Comparison of ENCODE assay signal across 8 cellular contexts in the genomic region with DNA sequence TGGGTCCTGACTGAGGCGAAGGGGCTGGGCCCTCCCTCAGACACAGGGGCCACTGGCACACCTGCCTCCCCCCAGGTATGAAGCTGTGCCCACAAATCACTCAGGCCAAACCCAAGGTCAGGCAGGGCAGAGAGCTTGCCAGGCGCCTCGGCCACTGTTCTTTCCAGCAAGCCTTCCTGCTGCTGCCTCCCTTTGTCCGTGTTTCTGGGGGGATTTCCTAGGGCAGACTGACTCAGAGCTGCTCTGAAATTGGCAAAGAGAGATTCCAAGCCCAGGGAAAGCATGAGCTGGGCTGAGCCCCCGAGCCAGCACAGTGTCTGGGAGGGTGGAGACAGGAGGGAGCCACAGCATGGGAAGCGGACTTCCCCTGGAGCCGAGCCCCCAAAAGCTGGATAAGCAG. TPM values are rescaled to one million over a fixed set of nuclear protein-coding genes. Genes with fewer than 3 reads are reported as not detected.
DNase-seq lines count a peak whose midpoint lies in the region; ATAC-seq and TF ChIP-seq lines count a peak whose summit lies in the region.

No MANE protein-coding gene starts in this region.

- H3K4me1 ChIP-seq in SK-N-SH (ENCODE audit: control insufficient read depth in 1 of 2, insufficient read depth in 2 of 2, low read depth in 1 of 2, low read length in 1 of 2) (peaks cover 43 to 78% of the 10 kb centered on the region in 2 experiments), esophagus muscularis mucosa (peaks cover 90 to 92% (median 90%) of the 10 kb centered on the region in 4 donors), upper lobe of right lung (peaks cover 73% of the 10 kb centered on the region)

- no peaks in the 10 kb centered on the region for H3K27me3 ChIP-seq in SK-N-SH (ENCODE audit: insufficient read depth)
- H3K27me3 ChIP-seq in esophagus muscularis mucosa: no peaks in the 10 kb centered on the region
- no peaks in the 10 kb centered on the region for H3K27me3 ChIP-seq in upper lobe of right lung

- H3K4me3 ChIP-seq in SK-N-SH (ENCODE audit: low read depth in 2 of 2, low read length in 1 of 2) (no peak overlapping the region), esophagus muscularis mucosa (peak overlapping the region in 1 of 4 donors; percentile 0), upper lobe of right lung (no peak overlapping the region)

- no peaks in the 10 kb centered on the region for H3K9me2 ChIP-seq in SK-N-SH

- CTCF ChIA-PET in SK-N-SH (lab: Yijun Ruan, JAX): interaction anchor here (0.8 to 2.6 kb wide), 5 partner anchors 10 to 129 kb away, joined by 3 to 12 read pairs (median 3); no protein-coding TSS in a partner anchor

- DNase-seq in SK-N-SH (no peak), esophagus muscularis mucosa (ENCODE audit: extremely low spot score) (no peak), myocyte (ENCODE audit: low read depth) (peak; percentile 69), upper lobe of right lung (peak; percentile 61), NCI-H2196 treated with DMSO at 0.1 percent for 48 hours (lab: John Stamatoyannopoulos, UW; ENCODE audit: unreplicated experiment) (no peak), NCI-H1105 treated with DMSO at 0.1 percent for 48 hours (lab: John Stamatoyannopoulos, UW) (no peak), T-helper 1 cell (no peak)
- DNase-seq in stimulated activated CD4-positive, alpha-beta T cell treated with anti-CD3 and anti-CD28 coated beads, Interleukin-15, amount 100 ng/mL, for 24 hours: no peak

- peaks cover 26% of the 10 kb centered on the region for H3F3A ChIP-seq in SK-N-SH (replicated peaks; ENCODE audit: insufficient read depth)

- no peak for TF ChIP-seq EP300 in SK-N-SH (IDR thresholded peaks at IDR 0.05; ENCODE audit: borderline replicate concordance in 1 of 2, low read depth in 1 of 2, low read length in 1 of 2)
- no peak for TF ChIP-seq EP300 in esophagus muscularis mucosa (IDR thresholded peaks at IDR 0.05)

- H3K79me2 ChIP-seq in SK-N-SH (ENCODE audit: insufficient read depth): no peaks in the 10 kb centered on the region

- H4K20me1 ChIP-seq in SK-N-SH (ENCODE audit: insufficient read depth): no peaks in the 10 kb centered on the region

- H3K9ac ChIP-seq in SK-N-SH: peak overlapping the region; percentile 49

- intact Hi-C loops in esophagus muscularis mucosa (cut with DNase I) (no loop called here), upper lobe of right lung (cut with DNase I) (no loop called here)

- POLR2A ChIA-PET in SK-N-SH (lab: Yijun Ruan, JAX): interaction anchor here (0.9 kb wide), 1 partner anchor 44 kb away, joined by 3 read pairs; no protein-coding TSS in a partner anchor

- peak overlapping the region; percentile 62 for H3K4me2 ChIP-seq in SK-N-SH

- no peaks in the 10 kb centered on the region for H3K9me3 ChIP-seq in SK-N-SH
- no peaks in the 10 kb centered on the region for H3K9me3 ChIP-seq in esophagus muscularis mucosa
- no peaks in the 10 kb centered on the region for H3K9me3 ChIP-seq in upper lobe of right lung

- TF ChIP-seq RAD21 in SK-N-SH (IDR thresholded peaks at IDR 0.05; ENCODE audit: low read length): no peak

- ATAC-seq in upper lobe of right lung: no peak

- no peak overlapping the region for H2AFZ ChIP-seq in SK-N-SH (ENCODE audit: low read depth)

- WGBS in SK-N-SH (ENCODE audit: low lambda C conversion rate): 22% methylated on average over 5 of the region's 7 CpGs
- WGBS in esophagus muscularis mucosa: 10% methylated on average over 2 of the region's 7 CpGs

- TF ChIP-seq CTCF in SK-N-SH (IDR thresholded peaks at IDR 0.05): no peak
- no peak for TF ChIP-seq CTCF in esophagus muscularis mucosa (IDR thresholded peaks at IDR 0.05)
- TF ChIP-seq CTCF in upper lobe of right lung (IDR thresholded peaks at IDR 0.05): no peak

- TF ChIP-seq POLR2A in esophagus muscularis mucosa (IDR thresholded peaks at IDR 0.05; ENCODE audit: low read depth): no peak

- H3K27ac ChIP-seq in SK-N-SH (ENCODE audit: low read depth in 2 of 2, low read length in 1 of 2) (peak overlapping the region in 1 of 2 experiments; percentile 98; a peak in 3 of 4 replicates), esophagus muscularis mucosa (replicated peaks in 1 of 4) (peak overlapping the region; percentile 90 to 97 (median 96)), upper lobe of right lung (peak overlapping the region; percentile 97)

- H3K36me3 ChIP-seq in SK-N-SH (replicated peaks in 1 of 2; ENCODE audit: control insufficient read depth in 1 of 2, insufficient read depth in 2 of 2, low read length in 1 of 2): peaks cover 0 to 3% of the 10 kb centered on the region in 2 experiments
- peaks cover 0 to 5% (median 2%) of the 10 kb centered on the region in 4 donors for H3K36me3 ChIP-seq in esophagus muscularis mucosa
- no peaks in the 10 kb centered on the region for H3K36me3 ChIP-seq in upper lobe of right lung

TF ChIP-seq in SK-N-SH, 30 proteins besides CTCF, POLR2A, EP300 and RAD21 (continues in another document):
- TF ChIP-seq, protein P1, sequence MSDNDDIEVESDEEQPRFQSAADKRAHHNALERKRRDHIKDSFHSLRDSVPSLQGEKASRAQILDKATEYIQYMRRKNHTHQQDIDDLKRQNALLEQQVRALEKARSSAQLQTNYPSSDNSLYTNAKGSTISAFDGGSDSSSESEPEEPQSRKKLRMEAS (IDR thresholded peaks at IDR 0.05; ENCODE audit: low read depth): no peak; the same call in 1 of the 2 replicates
- TF ChIP-seq REST (IDR thresholded peaks at IDR 0.05; ENCODE audit: low read depth, low read length) (no peak), IRF3 (IDR thresholded peaks at IDR 0.05; ENCODE audit: low read depth, low read length) (no peak), RFX5 (IDR thresholded peaks at IDR 0.05; ENCODE audit: low read length) (no peak), TCF12 (IDR thresholded peaks at IDR 0.05) (no peak), FOXM1 (IDR thresholded peaks at IDR 0.05; ENCODE audit: low read depth) (no peak), NFIC (IDR thresholded peaks at IDR 0.05; ENCODE audit: borderline replicate concordance) (peak; percentile 55), SIN3A (IDR thresholded peaks at IDR 0.05; ENCODE audit: borderline replicate concordance, low read depth, low read length) (no peak), TEAD4 (IDR thresholded peaks at IDR 0.05; ENCODE audit: borderline replicate concordance, insufficient read depth) (no peak), JUND (IDR thresholded peaks at IDR 0.05) (peak; percentile 41; the same call in 1 of the 2 replicates), ZBTB33 (IDR thresholded peaks at IDR 0.05; ENCODE audit: borderline replicate concordance, low read depth) (no peak), FOSL2 (IDR thresholded peaks at IDR 0.05; ENCODE audit: borderline replicate concordance, low read depth) (no peak; the same call in 1 of the 2 replicates), GABPA (IDR thresholded peaks at IDR 0.05; ENCODE audit: low read depth) (no peak)

RNA-seq across cellular contexts. Expression of gene PPP2R1B, which starts 33.2 kb away (rescaled TPM):
- 25.9 and 32.3 TPM in 2 replicates for polyA plus RNA-seq in SK-N-SH (2012; rRNA removed)
- polyA plus RNA-seq in SK-N-SH (2012; cell fraction: cytosol; rRNA removed): 24.9 and 26.8 TPM in 2 replicates
- polyA plus RNA-seq in SK-N-SH (2012; cell fraction: nucleus; rRNA removed): 27.4 and 48.2 TPM in 2 replicates
- total RNA-seq in esophagus muscularis mucosa (10 to 100 TPM in 2 of 4 donors, 1 to 10 TPM in 2; 9.6 to 12.8 (median 10.5) TPM), myocyte (12.7 and 15.7 TPM in 2 replicates), upper lobe of right lung (26.7 TPM)
- polyA plus RNA-seq in myocyte (2012): 8.8 TPM

Comparison
In these comparisons a context has a peak if more than half of its experiments do, and no peak if none do; other contexts are left out.
1. DNase-seq: peak in myocyte (single experiment) and upper lobe of right lung (single experiment); none in SK-N-SH (single experiment), esophagus muscularis mucosa (single experiment), stimulated activated CD4-positive, alpha-beta T cell treated with anti-CD3 and anti-CD28 coated beads, Interleukin-15, amount 100 ng/mL, for 24 hours (single experiment), NCI-H2196 treated with DMSO at 0.1 percent for 48 hours (single experiment), NCI-H1105 treated with DMSO at 0.1 percent for 48 hours (single experiment) and T-helper 1 cell (0 of 5).